In the genomic region with DNA sequence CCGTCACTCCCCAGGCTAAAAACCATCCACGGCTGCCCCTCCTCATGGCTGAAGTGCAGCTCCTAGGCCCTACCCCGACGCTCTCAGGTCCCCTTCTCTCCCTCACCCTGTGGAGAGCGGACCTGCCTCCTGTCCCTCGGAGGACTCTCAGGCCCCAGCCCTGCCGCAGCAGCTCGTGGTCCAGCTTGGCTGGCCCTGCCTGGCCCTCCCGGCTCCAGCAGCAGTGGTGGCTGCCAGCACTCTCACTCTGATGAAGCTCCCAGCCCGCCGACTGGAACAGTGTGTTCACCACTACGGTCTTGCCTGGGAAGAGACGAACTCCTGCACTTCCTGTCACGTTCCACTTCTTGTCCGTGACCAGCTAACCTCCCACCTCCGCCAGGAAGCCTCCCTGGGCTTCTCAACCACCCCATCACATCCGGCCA, we compare ENCODE assay signal across 9 cellular contexts. TPM values are rescaled to one million over a fixed set of nuclear protein-coding genes. Genes with fewer than 3 reads are reported as not detected.
A peak's percentile ranks its signal among the peaks of the same experiment; 100 is the strongest.
DNase-seq lines count a peak whose midpoint lies in the region; ATAC-seq and TF ChIP-seq lines count a peak whose summit lies in the region.
"Had no signal": no experiment of that assay in that cellular context is flagged by ENCODE, and none has a peak within 500 bp of the region (broad histone marks: within the 10 kb centered on the region; RNA-seq: fewer than 3 reads in every experiment).

No MANE protein-coding gene starts in this region.

- H2BK5ac ChIP-seq in IMR-90 (ENCODE audit: low read depth, low read length, poor library complexity, severe bottlenecking), result no peak overlapping the region

- H4K8ac ChIP-seq in IMR-90 (ENCODE audit: low read depth in 2 of 2, low read length in 2 of 2), result no peak overlapping the region

- no peak overlapping the region for H2AK9ac ChIP-seq in IMR-90 (replicated peaks; ENCODE audit: low read depth, low read length, poor library complexity)

- no peak overlapping the region for H3K27ac ChIP-seq in IMR-90 (ENCODE audit: insufficient read depth, low read length)
- peak overlapping the region; percentile 82 to 90 for H3K27ac ChIP-seq in lung (ENCODE audit: low read depth in 1 of 2, low read length in 1 of 2)
- H3K27ac ChIP-seq: KMS-11 had no signal

- TF ChIP-seq CTCF in IMR-90 (conservative IDR thresholded peaks at IDR 0.05; ENCODE audit: low read depth, low read length) (no peak), endothelial cell (IDR thresholded peaks at IDR 0.05; ENCODE audit: unreplicated experiment) (no peak), lung (IDR thresholded peaks at IDR 0.05; ENCODE audit: control extremely low read depth, extremely low read depth) (no peak)

- peaks cover 0 to 31% of the 10 kb centered on the region in 2 experiments for H3K79me1 ChIP-seq in IMR-90 (ENCODE audit: low read depth in 1 of 2, low read length in 2 of 2)

- in situ Hi-C loops in IMR-90 (cut with MboI; ENCODE audit: low sequenced_read_pairs), result no loop called here

- POLR2A ChIA-PET in IMR-90 (lab: Charles Lee; ENCODE audit: unreplicated experiment), result no interaction called here

- no peak for DNase-seq in IMR-90
- no peak for DNase-seq in endothelial cell (ENCODE audit: low spot score)
- DNase-seq in lung (ENCODE audit: low spot score), result no peak
- DNase-seq in superior temporal gyrus (ENCODE audit: extremely low spot score), result peak; percentile 37
- DNase-seq in activated gamma-delta T cell (lab: John Stamatoyannopoulos, UW), result no peak
- DNase-seq in NCI-H128 (lab: John Stamatoyannopoulos, UW; ENCODE audit: unreplicated experiment), result no peak
- no peak for DNase-seq in NCI-H510A (lab: John Stamatoyannopoulos, UW)

- peaks cover 19% of the 10 kb centered on the region; the same call in 1 of the 2 replicates for H4K20me1 ChIP-seq in IMR-90 (ENCODE audit: insufficient read depth, low read length)

- ATAC-seq in IMR-90 (ENCODE audit: low read depth), result no peak
- no peak for ATAC-seq in lung (ENCODE audit: insufficient read depth, low FRiP score)
- ATAC-seq in GM19324 (IDR thresholded peaks at IDR 0.05; ENCODE audit: low FRiP score, unreplicated experiment), result no peak

- H3K4me1 ChIP-seq in IMR-90 (ENCODE audit: control insufficient read depth, insufficient read depth, low read length) (peaks cover 9% of the 10 kb centered on the region), lung (ENCODE audit: control insufficient read depth in 2 of 2, insufficient read depth in 2 of 2, low read length in 2 of 2) (peaks cover 0 to 16% of the 10 kb centered on the region in 2 donors)

- H3K36me3 ChIP-seq in IMR-90 (ENCODE audit: control insufficient read depth, insufficient read depth, low read length) (no peaks in the 10 kb centered on the region), lung (ENCODE audit: control insufficient read depth in 2 of 2, insufficient read depth in 2 of 2, low read length in 2 of 2) (peaks cover 0 to 2% of the 10 kb centered on the region in 2 donors)

- no peak overlapping the region for H3K14ac ChIP-seq in IMR-90 (replicated peaks; ENCODE audit: low read depth, low read length)

- H3K9me3 ChIP-seq in IMR-90 (ENCODE audit: control insufficient read depth, insufficient read depth, low read length) (no peaks in the 10 kb centered on the region), lung (ENCODE audit: control insufficient read depth in 2 of 2, insufficient read depth in 1 of 2, low read length in 1 of 2) (no peaks in the 10 kb centered on the region)

- H3K23ac ChIP-seq in IMR-90 (ENCODE audit: low read depth, low read length), result no peak overlapping the region

- no peak overlapping the region for H3K27ac Mint-ChIP-seq in endothelial cell (ENCODE audit: unreplicated experiment)

- H3K36me3 Mint-ChIP-seq in endothelial cell (ENCODE audit: low read depth, unreplicated experiment), result peaks cover 11% of the 10 kb centered on the region

- no peak overlapping the region for H2BK120ac ChIP-seq in IMR-90 (ENCODE audit: low read depth, low read length)

- H3K4me2 ChIP-seq in IMR-90 (ENCODE audit: low read depth, low read length), result no peak overlapping the region
- H3K4me2 ChIP-seq: KMS-11 had no signal

- intact Hi-C loops in IMR-90 (cut with micrococcal nuclease), result no loop called here

- H3K4me1 Mint-ChIP-seq in endothelial cell (ENCODE audit: unreplicated experiment), result peaks cover 4% of the 10 kb centered on the region

- no peak overlapping the region for H3K9ac ChIP-seq in IMR-90 (ENCODE audit: low read depth, low read length)
- H3K9ac ChIP-seq: KMS-11 had no signal

- H3K4me3 ChIP-seq in IMR-90 (ENCODE audit: insufficient read depth, low read depth, low read length), result no peak overlapping the region
- no peak overlapping the region for H3K4me3 ChIP-seq in lung

- no peak overlapping the region for H3K56ac ChIP-seq in IMR-90 (ENCODE audit: extremely low read depth, insufficient read depth, low read length)

- H3K4ac ChIP-seq in IMR-90 (ENCODE audit: low read depth, low read length), result no peak overlapping the region

- peak overlapping the region; percentile 69; the same call in 1 of the 2 replicates for H2AK5ac ChIP-seq in IMR-90 (ENCODE audit: low read depth, low read length)

- BruUV-seq in IMR-90 (replicated peaks; lab: Mats Ljungman, UMichigan), result no TSS peak

- CTCF ChIA-PET in IMR-90 (lab: Yijun Ruan, JAX), result no interaction called here

- WGBS in IMR-90 (ENCODE audit: extremely low coverage in 2 of 2, insufficient read length in 1 of 2), 2 experiments, result 76% methylated on average over 8 of the region's 17 CpGs; no CpG with 5 or more reads in 1 of the 2 experiments
- 77 to 79% methylated on average over 17 of the region's 17 CpGs for WGBS in lung, 2 donors

- no peak for TF ChIP-seq RAD21 in IMR-90 (IDR thresholded peaks at IDR 0.05; ENCODE audit: low read length)

- peaks cover 8% of the 10 kb centered on the region; the same call in 1 of the 2 replicates for H3K9me1 ChIP-seq in IMR-90 (ENCODE audit: insufficient read depth, low read length)

- H3K18ac ChIP-seq in IMR-90 (ENCODE audit: low read depth, low read length), result no peak overlapping the region

- no peak overlapping the region for H2AFZ ChIP-seq in IMR-90 (replicated peaks; ENCODE audit: low read length, poor library complexity)

- dilution Hi-C loops in IMR-90 (cut with HindIII; ENCODE audit: low sequenced_read_pairs, unreplicated experiment), result no loop called here

- no peak overlapping the region for H4K5ac ChIP-seq in IMR-90 (ENCODE audit: low read depth, low read length)

- H2BK20ac ChIP-seq in IMR-90 (ENCODE audit: low read depth, low read length), result no peak overlapping the region

- H3K4me3 Mint-ChIP-seq in endothelial cell (ENCODE audit: unreplicated experiment), result peak overlapping the region; percentile 73

- H3K27me3 ChIP-seq in IMR-90 (ENCODE audit: control insufficient read depth, insufficient read depth, low read length) (no peaks in the 10 kb centered on the region), lung (ENCODE audit: control insufficient read depth, insufficient read depth) (no peaks in the 10 kb centered on the region)

- no peak for TF ChIP-seq POLR2A in IMR-90 (IDR thresholded peaks at IDR 0.05; ENCODE audit: low read depth, low read length)

- peaks cover 12% of the 10 kb centered on the region for H3K27me3 Mint-ChIP-seq in endothelial cell (ENCODE audit: unreplicated experiment)

- no peaks in the 10 kb centered on the region for H3K9me3 Mint-ChIP-seq in endothelial cell (ENCODE audit: unreplicated experiment)

- H4K91ac ChIP-seq in IMR-90 (ENCODE audit: insufficient read depth, low read depth, low read length), result no peak overlapping the region

- H2BK15ac ChIP-seq in IMR-90 (ENCODE audit: low read depth, low read length), result no peak overlapping the region

TF ChIP-seq in IMR-90, 13 proteins besides CTCF, POLR2A, EP300 and RAD21:
- TF ChIP-seq SMC3 (IDR thresholded peaks at IDR 0.05; ENCODE audit: low read depth, low read length) (no peak), MAFK (IDR thresholded peaks at IDR 0.05; ENCODE audit: low read depth, low read length) (no peak)

RNA-seq across cellular contexts. Expression of a gene that starts 11.1 kb away (rescaled TPM):
- total RNA-seq in IMR-90 (2012; rRNA removed), result 22.2 and 32.2 TPM in 2 replicates
- polyA plus RNA-seq in IMR-90 (2012; rRNA removed), result 5.2 and 6.7 TPM in 2 replicates
- 1.9 and 2.3 TPM in 2 replicates for polyA plus RNA-seq in IMR-90 (2012; cell fraction: cytosol; rRNA removed)
- 0.92 and 4.4 TPM in 2 replicates for polyA plus RNA-seq in IMR-90 (2012; cell fraction: nucleus; rRNA removed; ENCODE audit: low replicate concordance)
- 39.9 TPM for total RNA-seq in endothelial cell (ENCODE audit: unreplicated experiment)
- total RNA-seq in lung, result 10 to 100 TPM; 24.8 to 26.0 TPM
- 10 to 100 TPM in 1 of 2 donors, 1 to 10 TPM in 1; 8.7 to 12.3 TPM for polyA plus RNA-seq in lung

RNA-seq across cellular contexts. Expression of a gene that starts 11.4 kb away (rescaled TPM):
- 12.2 and 20.6 TPM in 2 replicates for total RNA-seq in IMR-90 (2012; rRNA removed)
- polyA plus RNA-seq in IMR-90 (2012; rRNA removed), result 18.5 and 21.1 TPM in 2 replicates
- polyA plus RNA-seq in IMR-90 (2012; cell fraction: cytosol; rRNA removed), result 9.6 and 17.9 TPM in 2 replicates
- 3.4 and 10.8 TPM in 2 replicates for polyA plus RNA-seq in IMR-90 (2012; cell fraction: nucleus; rRNA removed; ENCODE audit: low replicate concordance)
- 45.2 TPM for total RNA-seq in endothelial cell (ENCODE audit: unreplicated experiment)
- 10 to 100 TPM; 39.4 to 39.6 TPM for total RNA-seq in lung
- 10 to 100 TPM; 30.6 to 59.8 TPM for polyA plus RNA-seq in lung

RNA-seq across cellular contexts. Expression of a gene that starts 22.4 kb away (rescaled TPM):
- total RNA-seq in IMR-90 (2012; rRNA removed), result 5.7 and 6.4 TPM in 2 replicates
- polyA plus RNA-seq in IMR-90 (2012; rRNA removed), result 16.2 and 20.0 TPM in 2 replicates
- polyA plus RNA-seq in IMR-90 (2012; cell fraction: cytosol; rRNA removed), result 9.4 and 20.8 TPM in 2 replicates
- polyA plus RNA-seq in IMR-90 (2012; cell fraction: nucleus; rRNA removed; ENCODE audit: low replicate concordance), result 15.1 and 42.4 TPM in 2 replicates
- 6.1 TPM for total RNA-seq in endothelial cell (ENCODE audit: unreplicated experiment)
- 10 to 100 TPM; 11.9 to 15.2 TPM for total RNA-seq in lung
- 10 to 100 TPM; 16.8 to 21.5 TPM for polyA plus RNA-seq in lung

RNA-seq across cellular contexts. Expression of a gene that starts 28.7 kb away (rescaled TPM):
- total RNA-seq in IMR-90 (2012; rRNA removed) (17.7 and 31.7 TPM in 2 replicates), endothelial cell (ENCODE audit: unreplicated experiment) (23.1 TPM), lung (100 to 1,000 TPM; 265 to 356 TPM)
- polyA plus RNA-seq in IMR-90 (2012; rRNA removed) (82.6 and 120 TPM in 2 replicates), lung (100 to 1,000 TPM; 111 to 289 TPM)
- 55.5 and 84.4 TPM in 2 replicates for polyA plus RNA-seq in IMR-90 (2012; cell fraction: cytosol; rRNA removed)
- 78.1 and 241 TPM in 2 replicates for polyA plus RNA-seq in IMR-90 (2012; cell fraction: nucleus; rRNA removed; ENCODE audit: low replicate concordance)
